18 cellular contexts compared by ENCODE assay signal in genomic region chr5:61270510-61271165, GRCh38.
A peak's percentile ranks its signal among the peaks of the same experiment; 100 is the strongest.
DNase-seq lines count a peak whose midpoint lies in the region; ATAC-seq and TF ChIP-seq lines count a peak whose summit lies in the region.
"Had no signal": no experiment of that assay in that cellular context is flagged by ENCODE, and none has a peak within 500 bp of the region (broad histone marks: within the 10 kb centered on the region; RNA-seq: fewer than 3 reads in every experiment).

No MANE protein-coding gene starts in this region.

- H3K4me1 ChIP-seq in foreskin keratinocyte = peaks cover 14% of the 10 kb centered on the region

- no peaks in the 10 kb centered on the region for H3K4me1 Mint-ChIP-seq in stimulated activated naive CD8-positive, alpha-beta T cell treated with anti-CD3 and anti-CD28 coated beads, Interleukin-15, amount 100 ng/mL, for 72 hours
- peaks cover 33% of the 10 kb centered on the region for H3K4me1 Mint-ChIP-seq in dendritic cell treated with granulocyte-macrophage colony-stimulating factor and Interleukin-4, amounts not matched to agents 40 ng/mL and 50 ng/mL, for 4 days (ENCODE audit: low read depth)

- no peak overlapping the region for H3K27ac Mint-ChIP-seq in stimulated activated naive CD8-positive, alpha-beta T cell treated with anti-CD3 and anti-CD28 coated beads, Interleukin-15, amount 100 ng/mL, for 72 hours
- peak overlapping the region; percentile 25 for H3K27ac Mint-ChIP-seq in dendritic cell treated with granulocyte-macrophage colony-stimulating factor and Interleukin-4, amounts not matched to agents 40 ng/mL and 50 ng/mL, for 4 days
- H3K27ac Mint-ChIP-seq: CD8-positive, alpha-beta T cell; HFFc6 had no signal

- H3K27me3 ChIP-seq in foreskin keratinocyte = no peaks in the 10 kb centered on the region
- H3K27me3 ChIP-seq: BLaER1 had no signal

- no peaks in the 10 kb centered on the region for H3K36me3 Mint-ChIP-seq in dendritic cell treated with granulocyte-macrophage colony-stimulating factor and Interleukin-4, amounts not matched to agents 40 ng/mL and 50 ng/mL, for 4 days (ENCODE audit: low read depth)
- H3K36me3 Mint-ChIP-seq: CD8-positive, alpha-beta T cell had no signal

- no peaks in the 10 kb centered on the region for H3K9me3 Mint-ChIP-seq in stimulated activated naive CD8-positive, alpha-beta T cell treated with anti-CD3 and anti-CD28 coated beads, Interleukin-15, amount 100 ng/mL, for 72 hours
- H3K9me3 Mint-ChIP-seq in dendritic cell treated with granulocyte-macrophage colony-stimulating factor and Interleukin-4, amounts not matched to agents 40 ng/mL and 50 ng/mL, for 4 days = peaks cover 9% of the 10 kb centered on the region
- H3K9me3 Mint-ChIP-seq: CD8-positive, alpha-beta T cell; HFFc6 had no signal

- no peak overlapping the region for H3K4me3 Mint-ChIP-seq in stimulated activated naive CD8-positive, alpha-beta T cell treated with anti-CD3 and anti-CD28 coated beads, Interleukin-15, amount 100 ng/mL, for 72 hours
- H3K4me3 Mint-ChIP-seq in dendritic cell treated with granulocyte-macrophage colony-stimulating factor and Interleukin-4, amounts not matched to agents 40 ng/mL and 50 ng/mL, for 4 days = no peak overlapping the region
- H3K4me3 Mint-ChIP-seq: CD14-positive monocyte; CD8-positive, alpha-beta T cell; HFFc6 had no signal

- peaks cover 8% of the 10 kb centered on the region for H3K27me3 Mint-ChIP-seq in stimulated activated naive CD8-positive, alpha-beta T cell treated with anti-CD3 and anti-CD28 coated beads, Interleukin-15, amount 100 ng/mL, for 72 hours
- H3K27me3 Mint-ChIP-seq in dendritic cell treated with granulocyte-macrophage colony-stimulating factor and Interleukin-4, amounts not matched to agents 40 ng/mL and 50 ng/mL, for 4 days = no peaks in the 10 kb centered on the region

- H3K27ac ChIP-seq in foreskin keratinocyte = no peak overlapping the region
- H3K27ac ChIP-seq: BLaER1 had no signal

- DNase-seq in stimulated activated naive CD8-positive, alpha-beta T cell treated with anti-CD3 and anti-CD28 coated beads, Interleukin-15, amount 100 ng/mL, for 72 hours = no peak
- no peak for DNase-seq in stimulated activated naive CD8-positive, alpha-beta T cell treated with anti-CD3 and anti-CD28 coated beads, Interleukin-15, Interleukin-2, amounts not matched to agents 100 U/mL and 50 U/mL, for 24 hours
- DNase-seq in foreskin keratinocyte (peak; percentile 71 to 88), medulla oblongata (ENCODE audit: extremely low spot score) (no peak)
- DNase-seq in activated naive CD4-positive, alpha-beta T cell (lab: John Stamatoyannopoulos, UW) = no peak
- DNase-seq in stimulated activated CD4-positive, alpha-beta T cell treated with anti-CD3 and anti-CD28 coated beads, Interleukin-12 subunit alpha, Interleukin-12 subunit beta, amount 100 ng/mL, for 4 hours = no peak
- DNase-seq: 8988T; Calu3; CD8-positive, alpha-beta T cell; DMS79 treated with DMSO at 0.1 percent for 48 hours; GF-D8; GOT3; H7; HFFc6 had no signal

- intact Hi-C loops in dendritic cell treated with granulocyte-macrophage colony-stimulating factor and Interleukin-4, amounts not matched to agents 40 ng/mL and 50 ng/mL, for 4 days (cut with micrococcal nuclease) = loop anchor here (10.0 kb wide), 1 partner anchor 46 kb away; no protein-coding TSS in a partner anchor

- peak; percentile 23 for ATAC-seq in stimulated activated naive CD8-positive, alpha-beta T cell treated with anti-CD3 and anti-CD28 coated beads, Interleukin-15, amount 100 ng/mL, for 72 hours
- ATAC-seq in stimulated activated naive CD8-positive, alpha-beta T cell treated with anti-CD3 and anti-CD28 coated beads, Interleukin-15, Interleukin-2, amounts not matched to agents 100 U/mL and 50 U/mL, for 24 hours = no peak
- peak; percentile 98 for ATAC-seq in foreskin keratinocyte
- ATAC-seq: CD8-positive, alpha-beta T cell; HCT116 had no signal

- no peak for TF ChIP-seq CTCF in foreskin keratinocyte (conservative IDR thresholded peaks at IDR 0.05)

Comparison
In these comparisons a context has a peak if more than half of its experiments do, and no peak if none do; other contexts are left out.
1. DNase-seq: peak in foreskin keratinocyte (2 of 2); none in stimulated activated naive CD8-positive, alpha-beta T cell treated with anti-CD3 and anti-CD28 coated beads, Interleukin-15, amount 100 ng/mL, for 72 hours (0 of 2), stimulated activated naive CD8-positive, alpha-beta T cell treated with anti-CD3 and anti-CD28 coated beads, Interleukin-15, Interleukin-2, amounts not matched to agents 100 U/mL and 50 U/mL, for 24 hours (single experiment), activated naive CD4-positive, alpha-beta T cell (0 of 4), medulla oblongata (single experiment) and stimulated activated CD4-positive, alpha-beta T cell treated with anti-CD3 and anti-CD28 coated beads, Interleukin-12 subunit alpha, Interleukin-12 subunit beta, amount 100 ng/mL, for 4 hours (single experiment).